Comparison of ENCODE assay signal across 12 cellular contexts in genomic region chr3:156689589-156689988, GRCh38. TPM values are rescaled to one million over a fixed set of nuclear protein-coding genes. Genes with fewer than 3 reads are reported as not detected.
DNase-seq lines count a peak whose midpoint lies in the region; ATAC-seq and TF ChIP-seq lines count a peak whose summit lies in the region.
"Had no signal": no experiment of that assay in that cellular context is flagged by ENCODE, and none has a peak within 500 bp of the region (broad histone marks: within the 10 kb centered on the region; RNA-seq: fewer than 3 reads in every experiment).

No MANE protein-coding gene starts in this region.

- no peak for TF ChIP-seq CTCF in fibroblast of lung (conservative IDR thresholded peaks at IDR 0.05 in 1 of 2, IDR thresholded peaks at IDR 0.05 in 1 of 2; ENCODE audit: low read depth in 1 of 2, low read length in 2 of 2)

- peak overlapping the region; percentile 80 for H3K4me2 ChIP-seq in fibroblast of lung (ENCODE audit: extremely low read depth, insufficient read depth, low read length)

- no peak overlapping the region for H3K9ac ChIP-seq in fibroblast of lung (ENCODE audit: insufficient read depth, low read length)

- DNase-seq in COLO829 (ENCODE audit: low spot score) (peak; percentile 51), NCI-H146 treated with DMSO at 0.1 percent for 48 hours (lab: John Stamatoyannopoulos, UW; ENCODE audit: unreplicated experiment) (peak; percentile 92), fibroblast of lung (ENCODE audit: low read depth in 2 of 2) (no peak), RPMI8226 (no peak), Kasumi-1 (lab: John Stamatoyannopoulos, UW) (no peak), NCI-H82 treated with DMSO at 0.1 percent for 48 hours (lab: John Stamatoyannopoulos, UW; ENCODE audit: unreplicated experiment) (no peak)
- DNase-seq: activated CD4-positive, alpha-beta T cell treated with anti-CD3 and anti-CD28 coated beads for 1 hour; NCI-H2171 treated with DMSO at 0.1 percent for 48 hours; SHP77 treated with DMSO at 0.1 percent for 48 hours; uterus had no signal

- no peaks in the 10 kb centered on the region for H3K27me3 ChIP-seq in fibroblast of lung (ENCODE audit: control insufficient read depth, insufficient read depth, low read length)
- H3K27me3 ChIP-seq: uterus had no signal

- H3K79me2 ChIP-seq in fibroblast of lung (ENCODE audit: control insufficient read depth, insufficient read depth, low read length) = peaks cover 77% of the 10 kb centered on the region

- H3K36me3 ChIP-seq in fibroblast of lung (ENCODE audit: control insufficient read depth, insufficient read depth, low read length) = no peaks in the 10 kb centered on the region
- H3K36me3 ChIP-seq: uterus had no signal

- H3K4me3 ChIP-seq in fibroblast of lung (replicated peaks in 1 of 4; ENCODE audit: control extremely low read depth in 1 of 4, insufficient read depth in 1 of 4, low read depth in 3 of 4, low read length in 4 of 4) = peak overlapping the region in 1 of 4 experiments; percentile 13
- H3K4me3 ChIP-seq: uterus had no signal

- no peak overlapping the region for H2AFZ ChIP-seq in fibroblast of lung (ENCODE audit: low read length)

- no peaks in the 10 kb centered on the region for H4K20me1 ChIP-seq in fibroblast of lung (ENCODE audit: control insufficient read depth, extremely low read depth, insufficient read depth, low read length)

- H3K27ac ChIP-seq in fibroblast of lung (ENCODE audit: insufficient read depth, low read length) = peak overlapping the region; percentile 75
- H3K27ac ChIP-seq: uterus had no signal

- H3K4me1 ChIP-seq in fibroblast of lung (ENCODE audit: control insufficient read depth, extremely low read depth, insufficient read depth, low read length) = peaks cover 23% of the 10 kb centered on the region

- no peaks in the 10 kb centered on the region for H3K9me3 ChIP-seq in fibroblast of lung (ENCODE audit: control insufficient read depth, insufficient read depth, low read depth, low read length)
- H3K9me3 ChIP-seq: uterus had no signal

- peak; percentile 19 for ATAC-seq in GM18867 (IDR thresholded peaks at IDR 0.05; ENCODE audit: unreplicated experiment)
- ATAC-seq in GM21825 (IDR thresholded peaks at IDR 0.05; ENCODE audit: unreplicated experiment) = no peak

RNA-seq across cellular contexts. Expression of gene TIPARP, which starts 15.2 kb away (rescaled TPM):
- 15.9 and 22.1 TPM in 2 replicates for total RNA-seq in fibroblast of lung
- 8.6 and 11.8 TPM in 2 replicates for polyA plus RNA-seq in fibroblast of lung
- 7.7 and 10.8 TPM in 2 replicates for polyA plus RNA-seq in fibroblast of lung (2012)
- 5.3 and 9.9 TPM in 2 replicates for polyA minus RNA-seq in fibroblast of lung (ENCODE audit: low replicate concordance)

Comparison
In these comparisons a context has a peak if more than half of its experiments do, and no peak if none do; other contexts are left out.
1. DNase-seq: peak in COLO829 (single experiment) and NCI-H146 treated with DMSO at 0.1 percent for 48 hours (single experiment); none in fibroblast of lung (0 of 2), RPMI8226 (single experiment), Kasumi-1 (0 of 2) and NCI-H82 treated with DMSO at 0.1 percent for 48 hours (single experiment).